21 cellular contexts compared by ENCODE assay signal in the genomic region with DNA sequence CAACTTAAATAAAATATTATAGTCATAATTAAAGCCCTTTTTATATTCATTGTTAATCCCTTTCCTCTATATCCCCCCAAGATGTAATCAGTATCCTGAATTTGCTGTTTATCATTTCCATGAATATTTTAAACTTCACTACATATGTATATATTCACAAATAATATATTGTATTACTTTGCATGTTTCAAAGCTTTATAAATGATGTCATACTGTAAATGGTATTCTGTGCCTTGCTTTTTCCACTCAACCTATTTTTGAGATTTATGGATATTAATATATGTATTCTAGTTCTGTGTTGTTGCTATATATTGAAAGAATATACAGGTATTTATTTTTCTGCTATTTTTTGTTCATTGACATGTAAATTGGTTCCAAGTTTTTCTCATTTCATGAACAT.
DNase-seq lines count a peak whose midpoint lies in the region; ATAC-seq, FAIRE-seq and TF ChIP-seq lines count a peak whose summit lies in the region.
"Had no signal": no experiment of that assay in that cellular context is flagged by ENCODE, and none has a peak within 500 bp of the region (broad histone marks: within the 10 kb centered on the region; RNA-seq: fewer than 3 reads in every experiment).

No MANE protein-coding gene starts in this region.

- CTCF ChIA-PET in HEK293 (lab: Yijun Ruan, JAX) (interaction anchor here (1.0 kb wide), 1 partner anchor 55 kb away, joined by 4 read pairs; no protein-coding TSS in a partner anchor), HepG2 (lab: Yijun Ruan, JAX; ENCODE audit: low intra/inter-chr PET ratio, low total read pairs) (no interaction called here)

- H3K9me3 ChIP-seq in HEK293 (ENCODE audit: control insufficient read depth, insufficient read depth, low read depth, low read length) (no peaks in the 10 kb centered on the region), HepG2 (ENCODE audit: low read length) (no peaks in the 10 kb centered on the region), esophagus muscularis mucosa (no peaks in the 10 kb centered on the region)
- H3K9me3 ChIP-seq: BLaER1 treated with 17β-estradiol and CSF1 and Interleukin-3, amounts not matched to agents 10 nM and 100 nM; Caco-2 had no signal

- no peaks in the 10 kb centered on the region for H3K36me3 ChIP-seq in HEK293 (ENCODE audit: control insufficient read depth in 2 of 2, insufficient read depth in 1 of 2, low read length in 2 of 2)
- no peaks in the 10 kb centered on the region for H3K36me3 ChIP-seq in HepG2 (replicated peaks in 1 of 2; ENCODE audit: control insufficient read depth in 1 of 2, insufficient read depth in 2 of 2, low read length in 2 of 2)
- no peaks in the 10 kb centered on the region for H3K36me3 ChIP-seq in esophagus muscularis mucosa
- H3K36me3 ChIP-seq: BLaER1 treated with 17β-estradiol and CSF1 and Interleukin-3, amounts not matched to agents 10 nM and 100 nM had no signal

- H3K4me3 ChIP-seq in HEK293 (ENCODE audit: low read depth, low read length) (no peak overlapping the region), HepG2 (replicated peaks in 1 of 3; ENCODE audit: insufficient read depth in 1 of 3, low read depth in 2 of 3, low read length in 3 of 3) (no peak overlapping the region), esophagus muscularis mucosa (no peak overlapping the region)
- H3K4me3 ChIP-seq: A549; BLaER1 treated with 17β-estradiol and CSF1 and Interleukin-3, amounts not matched to agents 10 nM and 100 nM had no signal

- H3K9ac ChIP-seq in HepG2 (ENCODE audit: insufficient read depth, low read depth, low read length), result no peak overlapping the region
- H3K9ac ChIP-seq: BLaER1 treated with 17β-estradiol and CSF1 and Interleukin-3, amounts not matched to agents 10 nM and 100 nM had no signal

- H3K27me3 ChIP-seq in HepG2 (ENCODE audit: control insufficient read depth in 1 of 2, insufficient read depth in 2 of 2, low read length in 2 of 2), result no peaks in the 10 kb centered on the region
- no peaks in the 10 kb centered on the region for H3K27me3 ChIP-seq in esophagus muscularis mucosa
- H3K27me3 ChIP-seq: BLaER1 treated with 17β-estradiol and CSF1 and Interleukin-3, amounts not matched to agents 10 nM and 100 nM had no signal

- no peaks in the 10 kb centered on the region for H3K36me3 Mint-ChIP-seq in memory B cell
- H3K36me3 Mint-ChIP-seq: CD8-positive, alpha-beta T cell had no signal

- TF ChIP-seq RAD21 in HepG2 (CRISPR knock-in tag; IDR thresholded peaks at IDR 0.05), result no peak

- no peaks in the 10 kb centered on the region for H3K79me2 ChIP-seq in HepG2 (ENCODE audit: insufficient read depth, low read length)

- no peaks in the 10 kb centered on the region for H4K20me1 ChIP-seq in HepG2 (ENCODE audit: insufficient read depth, low read length)
- H4K20me1 ChIP-seq: BLaER1 treated with 17β-estradiol and CSF1 and Interleukin-3, amounts not matched to agents 10 nM and 100 nM had no signal

- H3K4me3 Mint-ChIP-seq in memory B cell, result no peak overlapping the region
- H3K4me3 Mint-ChIP-seq: B cell; CD4-positive, alpha-beta T cell; CD8-positive, alpha-beta T cell had no signal

- peaks cover 5% of the 10 kb centered on the region for H3K27me3 Mint-ChIP-seq in memory B cell

- DNase-seq in HepG2 (ENCODE audit: low spot score), result no peak
- DNase-seq in memory B cell (ENCODE audit: low spot score in 2 of 2), result no peak
- no peak for DNase-seq in NCI-H1694 (lab: John Stamatoyannopoulos, UW)
- DNase-seq in esophagus muscularis mucosa (ENCODE audit: extremely low spot score), result no peak
- DNase-seq: AML-193; Caco-2; Calu3; CD4-positive, alpha-beta T cell; CD8-positive, alpha-beta T cell; DMS79 treated with DMSO at 0.1 percent for 48 hours; GF-D8 had no signal

- no peaks in the 10 kb centered on the region for H3K4me1 Mint-ChIP-seq in memory B cell
- H3K4me1 Mint-ChIP-seq: B cell had no signal

- H3K27ac Mint-ChIP-seq in memory B cell, result peak overlapping the region; percentile 28
- H3K27ac Mint-ChIP-seq: B cell; CD4-positive, alpha-beta T cell; CD8-positive, alpha-beta T cell had no signal

- intact Hi-C loops in HepG2 (cut with micrococcal nuclease; ENCODE audit: unreplicated experiment) (no loop called here), esophagus muscularis mucosa (cut with DNase I) (no loop called here)

- TF ChIP-seq POLR2A in HepG2 (IDR thresholded peaks at IDR 0.05; ENCODE audit: insufficient read depth in 1 of 2, low read depth in 2 of 2, low read length in 2 of 2) (no peak), esophagus muscularis mucosa (IDR thresholded peaks at IDR 0.05; ENCODE audit: low read depth) (no peak)

- no peak for FAIRE-seq in HepG2 (lab: Jason Lieb, UNC)
- FAIRE-seq: A549, D721Med, G401.6, GM12891, GM19239 had no signal

- H3K4me1 ChIP-seq in HEK293 (ENCODE audit: control insufficient read depth, insufficient read depth, low read length) (no peaks in the 10 kb centered on the region), HepG2 (ENCODE audit: insufficient read depth, low read length) (no peaks in the 10 kb centered on the region), esophagus muscularis mucosa (peaks cover 12 to 39% (median 34%) of the 10 kb centered on the region in 4 donors)
- H3K4me1 ChIP-seq: Caco-2 had no signal

- no peak overlapping the region for H3K4me2 ChIP-seq in HepG2 (ENCODE audit: low read depth, low read length)
- H3K4me2 ChIP-seq: A549 had no signal

- ATAC-seq in HepG2 (no peak), memory B cell (ENCODE audit: low read depth) (no peak)
- ATAC-seq: A549; CD8-positive, alpha-beta T cell had no signal

- no peaks in the 10 kb centered on the region for H3K9me3 Mint-ChIP-seq in memory B cell
- H3K9me3 Mint-ChIP-seq: CD4-positive, alpha-beta T cell; CD8-positive, alpha-beta T cell had no signal

- TF ChIP-seq CTCF in HEK293 (tag by site-specific recombination; IDR thresholded peaks at IDR 0.05) (no peak), HepG2 (CRISPR knock-in tag; IDR thresholded peaks at IDR 0.05) (no peak), esophagus muscularis mucosa (IDR thresholded peaks at IDR 0.05) (no peak)

- no peak overlapping the region for H2AFZ ChIP-seq in HepG2 (ENCODE audit: low read length)

- H3K27ac ChIP-seq in HEK293 (ENCODE audit: extremely low read depth, low read depth, low read length) (no peak overlapping the region), HepG2 (ENCODE audit: extremely low read length, insufficient read depth, low read length) (no peak overlapping the region), esophagus muscularis mucosa (replicated peaks in 1 of 4) (no peak overlapping the region)
- H3K27ac ChIP-seq: 22Rv1; A549; BLaER1 treated with 17β-estradiol and CSF1 and Interleukin-3, amounts not matched to agents 10 nM and 100 nM; C4-2B had no signal

- TF ChIP-seq EP300 in HepG2 (IDR thresholded peaks at IDR 0.05; ENCODE audit: low read depth in 2 of 2, low read length in 2 of 2) (no peak), HepG2 (CRISPR knock-in tag; IDR thresholded peaks at IDR 0.05; ENCODE audit: borderline replicate concordance) (no peak), esophagus muscularis mucosa (IDR thresholded peaks at IDR 0.05) (no peak)

- POLR2A ChIA-PET in HEK293 (lab: Yijun Ruan, JAX), result no interaction called here
- POLR2A ChIA-PET in HepG2 (lab: Yijun Ruan, JAX), result no interaction called here

- no TSS peak for BruUV-seq in HepG2 (replicated peaks; lab: Mats Ljungman, UMichigan)

- in situ Hi-C loops in HepG2 (cut with HindIII; ENCODE audit: extremely low pct_ligation_motif_present, low pct_unique_long_range_greater_than_20kb), result no loop called here

TF ChIP-seq in HepG2, 621 proteins besides CTCF, POLR2A, EP300 and RAD21 (continues in another document):
- TF ChIP-seq HMGXB3 (CRISPR knock-in tag; IDR thresholded peaks at IDR 0.05; ENCODE audit: borderline replicate concordance) (no peak), RELA (CRISPR knock-in tag; IDR thresholded peaks at IDR 0.05) (no peak), HNRNPH1 (optimal IDR thresholded peaks at IDR 0.05; ENCODE audit: low read depth, low read length) (no peak), CENPBD1 (CRISPR knock-in tag; IDR thresholded peaks at IDR 0.05; ENCODE audit: borderline replicate concordance, low read depth) (no peak)

Comparison
In these comparisons a context has a peak if more than half of its experiments do, and no peak if none do; other contexts are left out.
1. Of the 63 proteins assayed by ChIP-seq in both HepG2 and HEK293: peak only in HepG2: none; only in HEK293: ATF2; in both: none; in neither: 62.